Comparison of ENCODE assay signal across 9 cellular contexts in genomic region chr15:75299311-75299688, GRCh38. TPM values are rescaled to one million over a fixed set of nuclear protein-coding genes. Genes with fewer than 3 reads are reported as not detected.
DNase-seq lines count a peak whose midpoint lies in the region; ATAC-seq and TF ChIP-seq lines count a peak whose summit lies in the region.
"Not testable (repeated sequence)": the region's sequence is repeated elsewhere in the genome, so short reads cannot be mapped to it uniquely, and the experiment has no call there.
"Had no signal": no experiment of that assay in that cellular context is flagged by ENCODE, and none has a peak within 500 bp of the region (broad histone marks: within the 10 kb centered on the region; RNA-seq: fewer than 3 reads in every experiment).

No MANE protein-coding gene starts in this region.

- H3K4me2 ChIP-seq in OCI-LY7 (ENCODE audit: low read length), result not testable (repeated sequence)

- not testable (repeated sequence) for H3K27me3 ChIP-seq in ascending aorta
- peaks cover 10% of the 10 kb centered on the region for H3K27me3 ChIP-seq in gastroesophageal sphincter

- not testable (repeated sequence) for H3K4me3 Mint-ChIP-seq in activated CD8-positive, alpha-beta T cell treated with anti-CD3 and anti-CD28 coated beads for 36 hours; neural crest cell

- not testable (repeated sequence) for BruUV-seq in OCI-LY7 (replicated peaks; lab: Mats Ljungman, UMichigan)

- H3K36me3 ChIP-seq in OCI-LY7 (ENCODE audit: insufficient read depth, low read length); ascending aorta; gastroesophageal sphincter: not testable (repeated sequence)

- TF ChIP-seq CTCF in AG09309 (IDR thresholded peaks at IDR 0.05; ENCODE audit: control insufficient read depth, insufficient read depth, low read depth, low read length, missing control alignments) (peak; percentile 45), OCI-LY7 (conservative IDR thresholded peaks at IDR 0.05; ENCODE audit: low read length) (peak; percentile 62), ascending aorta (IDR thresholded peaks at IDR 0.05) (peak; percentile 25 to 61 (median 59)), gastroesophageal sphincter (IDR thresholded peaks at IDR 0.05) (peak in 3 of 4 experiments; percentile 22 to 62 (median 28)), neural crest cell (conservative IDR thresholded peaks at IDR 0.05) (peak; percentile 66)
- peak; percentile 53 for TF ChIP-seq CTCF in activated CD8-positive, alpha-beta T cell treated with anti-CD3 and anti-CD28 coated beads for 36 hours (IDR thresholded peaks at IDR 0.05)

- not testable (repeated sequence) for H2AFZ ChIP-seq in OCI-LY7 (ENCODE audit: low read length)

- not testable (repeated sequence) for TF ChIP-seq POLR2A in gastroesophageal sphincter (IDR thresholded peaks at IDR 0.05)

- peak; percentile 62 for ATAC-seq in GM19395 (IDR thresholded peaks at IDR 0.05; ENCODE audit: unreplicated experiment)
- ATAC-seq in activated CD8-positive, alpha-beta T cell treated with anti-CD3 and anti-CD28 coated beads for 36 hours, result peak; percentile 98
- ATAC-seq in gastroesophageal sphincter, result peak; percentile 73

- WGBS in gastroesophageal sphincter (ENCODE audit: low coverage in 1 of 2), 2 donors, result no CpG with 5 or more reads among the region's 6 CpGs

- not testable (repeated sequence) for H3K4me3 ChIP-seq in AG09309 (ENCODE audit: control insufficient read depth, low read depth, low read length); OCI-LY7 (ENCODE audit: low read depth, low read length, poor library complexity, severe bottlenecking); ascending aorta; gastroesophageal sphincter

- not testable (repeated sequence) for H3K36me3 Mint-ChIP-seq in activated CD8-positive, alpha-beta T cell treated with anti-CD3 and anti-CD28 coated beads for 36 hours (ENCODE audit: low read depth); neural crest cell (ENCODE audit: low read depth)

- not testable (repeated sequence) for DNase-seq in AG09309 (ENCODE audit: low read depth); OCI-LY7 (ENCODE audit: low spot score)
- peak; percentile 76 for DNase-seq in activated CD8-positive, alpha-beta T cell treated with anti-CD3 and anti-CD28 coated beads for 36 hours
- peak in 1 of 2 donors; percentile 72 for DNase-seq in ascending aorta (ENCODE audit: low spot score in 2 of 2)
- peak; percentile 69 for DNase-seq in neural crest cell (ENCODE audit: low read depth, low spot score)
- peak; percentile 35 to 42 (median 40) for DNase-seq in stimulated activated CD4-positive, alpha-beta T cell treated with anti-CD3 and anti-CD28 coated beads, TNF-alpha, amount 100 ng/mL, for 4 hours (ENCODE audit: low read depth in 3 of 3)

- H3K9me3 Mint-ChIP-seq in activated CD8-positive, alpha-beta T cell treated with anti-CD3 and anti-CD28 coated beads for 36 hours; neural crest cell: not testable (repeated sequence)

- TF ChIP-seq EP300 in gastroesophageal sphincter (IDR thresholded peaks at IDR 0.05), result not testable (repeated sequence)

- not testable (repeated sequence) for H4K20me1 ChIP-seq in OCI-LY7 (ENCODE audit: insufficient read depth, low read length)

- not testable (repeated sequence) for H3K9me2 ChIP-seq in OCI-LY7 (ENCODE audit: insufficient read depth, low read length)

- not testable (repeated sequence) for H3K79me2 ChIP-seq in OCI-LY7 (ENCODE audit: insufficient read depth, low read depth, low read length)

- H3K27me3 Mint-ChIP-seq in activated CD8-positive, alpha-beta T cell treated with anti-CD3 and anti-CD28 coated beads for 36 hours, result not testable (repeated sequence)
- peaks cover 11% of the 10 kb centered on the region for H3K27me3 Mint-ChIP-seq in neural crest cell (ENCODE audit: low read depth)

- POLR2A ChIA-PET in OCI-LY7 (lab: Charles Lee); activated CD8-positive, alpha-beta T cell treated with anti-CD3 and anti-CD28 coated beads for 36 hours (lab: Charles Lee): not testable (repeated sequence)

- not testable (repeated sequence) for H3K4me1 Mint-ChIP-seq in activated CD8-positive, alpha-beta T cell treated with anti-CD3 and anti-CD28 coated beads for 36 hours (ENCODE audit: low read depth); neural crest cell

- intact Hi-C loops in OCI-LY7 (cut with micrococcal nuclease; ENCODE audit: unreplicated experiment); activated CD8-positive, alpha-beta T cell treated with anti-CD3 and anti-CD28 coated beads for 36 hours (cut with micrococcal nuclease); ascending aorta (cut with DNase I): not testable (repeated sequence)

- not testable (repeated sequence) for H3K9me3 ChIP-seq in OCI-LY7 (ENCODE audit: low read length); ascending aorta; gastroesophageal sphincter

- CTCF ChIA-PET in OCI-LY7 (lab: Charles Lee; ENCODE audit: unreplicated experiment); activated CD8-positive, alpha-beta T cell treated with anti-CD3 and anti-CD28 coated beads for 36 hours (lab: Charles Lee): not testable (repeated sequence)

- H3K27ac ChIP-seq in OCI-LY7 (ENCODE audit: low read depth, low read length, poor library complexity, severe bottlenecking); ascending aorta; gastroesophageal sphincter: not testable (repeated sequence)

- H3K4me1 ChIP-seq in OCI-LY7 (ENCODE audit: insufficient read depth, low read length, poor library complexity, severe bottlenecking); ascending aorta; gastroesophageal sphincter: not testable (repeated sequence)

- not testable (repeated sequence) for H3K27ac Mint-ChIP-seq in activated CD8-positive, alpha-beta T cell treated with anti-CD3 and anti-CD28 coated beads for 36 hours; neural crest cell (ENCODE audit: unreplicated experiment)

RNA-seq across cellular contexts. Expression of gene GOLGA6D, which starts 16.7 kb away (rescaled TPM):
- not detected in 2 replicates for total RNA-seq in OCI-LY7 (2014; rRNA removed; shearing (Covaris generic))
- total RNA-seq in OCI-LY7 (2022) (not detected in 2 replicates), ascending aorta (not detected), gastroesophageal sphincter (not detected), neural crest cell (not detected in 2 replicates)
- not detected for total RNA-seq in activated CD8-positive, alpha-beta T cell treated with anti-CD3 and anti-CD28 coated beads for 36 hours
- total RNA-seq: LHCN-M2 had no signal

RNA-seq across cellular contexts. Expression of gene COMMD4, which starts 36.6 kb away (rescaled TPM):
- 123 and 129 TPM in 2 replicates for total RNA-seq in OCI-LY7 (2014; rRNA removed; shearing (Covaris generic))
- total RNA-seq in OCI-LY7 (2022), result 120 and 133 TPM in 2 replicates
- total RNA-seq in activated CD8-positive, alpha-beta T cell treated with anti-CD3 and anti-CD28 coated beads for 36 hours, result 10 to 100 TPM; 67.1 to 72.3 TPM
- 54.8 TPM for total RNA-seq in ascending aorta
- 10 to 100 TPM; 30.0 to 65.2 (median 50.4) TPM for total RNA-seq in gastroesophageal sphincter
- 156 and 161 TPM in 2 replicates for total RNA-seq in neural crest cell

RNA-seq across cellular contexts. Expression of gene GOLGA6C, which starts 41.2 kb away (rescaled TPM):
- total RNA-seq in OCI-LY7 (2014; rRNA removed; shearing (Covaris generic)), result 0.10 and 0.28 TPM in 2 replicates
- total RNA-seq in OCI-LY7 (2022) (not detected in 2 replicates), ascending aorta (not detected), gastroesophageal sphincter (not detected), neural crest cell (0.12 TPM in 1 of 2 replicates, not detected in the other)
- not detected for total RNA-seq in activated CD8-positive, alpha-beta T cell treated with anti-CD3 and anti-CD28 coated beads for 36 hours
- total RNA-seq: LHCN-M2 had no signal

RNA-seq across cellular contexts. Expression of gene NEIL1, which starts 47.5 kb away (rescaled TPM):
- total RNA-seq in OCI-LY7 (2014; rRNA removed; shearing (Covaris generic)), result 128 and 159 TPM in 2 replicates
- total RNA-seq in OCI-LY7 (2022), result 99.5 and 105 TPM in 2 replicates
- 10 to 100 TPM; 11.6 to 11.7 TPM for total RNA-seq in activated CD8-positive, alpha-beta T cell treated with anti-CD3 and anti-CD28 coated beads for 36 hours
- total RNA-seq in ascending aorta, result 104 TPM
- 10 to 100 TPM in 3 of 4 donors, 1 to 10 TPM in 1; 8.7 to 47.8 (median 28.9) TPM for total RNA-seq in gastroesophageal sphincter
- total RNA-seq in neural crest cell, result 18.4 and 20.4 TPM in 2 replicates
